In the genomic region with DNA sequence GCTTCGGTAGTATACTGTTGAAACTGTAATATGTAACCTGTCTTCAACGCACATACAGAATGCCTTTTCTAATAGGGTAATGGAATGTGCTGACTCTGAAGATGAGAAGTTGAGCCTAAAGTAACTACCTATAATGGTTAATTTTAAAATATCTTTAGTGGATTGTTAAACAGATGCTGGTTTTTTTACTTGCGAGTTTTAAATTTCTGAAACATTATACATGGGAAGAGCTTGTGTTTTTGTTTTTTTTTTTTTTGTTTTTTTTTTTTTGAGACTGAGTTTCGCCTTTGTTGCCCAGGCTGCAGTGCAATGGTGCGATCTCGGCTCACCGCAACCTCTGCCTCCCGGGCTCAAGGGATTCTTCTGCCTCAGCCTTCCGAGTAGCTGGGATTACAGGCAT, we compare ENCODE assay signal across 15 cellular contexts.
"Had no signal": no experiment of that assay in that cellular context is flagged by ENCODE, and none has a peak within 500 bp of the region (broad histone marks: within the 10 kb centered on the region; RNA-seq: fewer than 3 reads in every experiment).

No MANE protein-coding gene starts in this region.

- H3K27ac Mint-ChIP-seq: stimulated activated naive CD8-positive, alpha-beta T cell treated with anti-CD3 and anti-CD28 coated beads, Interleukin-15, amount 100 ng/mL, for 72 hours had no signal

- H3K36me3 ChIP-seq: ovary had no signal

- H3K4me3 Mint-ChIP-seq: activated CD8-positive, alpha-beta T cell treated with anti-CD3 and anti-CD28 coated beads for 36 hours had no signal

- H3K4me3 ChIP-seq: mucosa of descending colon, ovary, testis had no signal

- ATAC-seq: activated CD8-positive, alpha-beta T cell treated with anti-CD3 and anti-CD28 coated beads for 36 hours; mucosa of descending colon; naive thymus-derived CD8-positive, alpha-beta T cell; stimulated activated naive CD8-positive, alpha-beta T cell treated with anti-CD3 and anti-CD28 coated beads, Interleukin-15, amount 100 ng/mL, for 72 hours had no signal

- H3K9me3 Mint-ChIP-seq: stimulated activated naive CD8-positive, alpha-beta T cell treated with anti-CD3 and anti-CD28 coated beads, Interleukin-15, amount 100 ng/mL, for 72 hours had no signal

- H3K27ac ChIP-seq: ovary, testis had no signal

- DNase-seq: activated CD4-positive, CD25-positive, alpha-beta regulatory T cell treated with anti-CD3 and anti-CD28 coated beads, Interleukin-2, amount 50 U/mL, for 72 hours; activated CD8-positive, alpha-beta T cell treated with anti-CD3 and anti-CD28 coated beads for 36 hours; activated effector memory CD4-positive, alpha-beta T cell treated with Interleukin-2 at 50 U/mL for 16 hours; aorta; head of caudate nucleus; mammary epithelial cell; mucosa of descending colon; naive thymus-derived CD8-positive, alpha-beta T cell; ovary; retina; stimulated activated CD4-positive, alpha-beta T cell treated with anti-CD3 and anti-CD28 coated beads, Interleukin-15, amount 100 ng/mL, for 24 hours; stimulated activated CD4-positive, alpha-beta T cell treated with anti-CD3 and anti-CD28 coated beads, Interleukin-4, amount 100 ng/mL, for 24 hours; stimulated activated naive CD8-positive, alpha-beta T cell treated with anti-CD3 and anti-CD28 coated beads, Interleukin-15, amount 100 ng/mL, for 72 hours; testis had no signal

- H3K27me3 Mint-ChIP-seq: activated CD8-positive, alpha-beta T cell treated with anti-CD3 and anti-CD28 coated beads for 36 hours; naive thymus-derived CD8-positive, alpha-beta T cell; stimulated activated naive CD8-positive, alpha-beta T cell treated with anti-CD3 and anti-CD28 coated beads, Interleukin-15, amount 100 ng/mL, for 72 hours had no signal

- H3K27me3 ChIP-seq: foreskin keratinocyte, ovary, testis had no signal

- H3K9me3 ChIP-seq: mucosa of descending colon, ovary, testis had no signal
